Comparison of ENCODE assay signal across 8 cellular contexts in the genomic region with DNA sequence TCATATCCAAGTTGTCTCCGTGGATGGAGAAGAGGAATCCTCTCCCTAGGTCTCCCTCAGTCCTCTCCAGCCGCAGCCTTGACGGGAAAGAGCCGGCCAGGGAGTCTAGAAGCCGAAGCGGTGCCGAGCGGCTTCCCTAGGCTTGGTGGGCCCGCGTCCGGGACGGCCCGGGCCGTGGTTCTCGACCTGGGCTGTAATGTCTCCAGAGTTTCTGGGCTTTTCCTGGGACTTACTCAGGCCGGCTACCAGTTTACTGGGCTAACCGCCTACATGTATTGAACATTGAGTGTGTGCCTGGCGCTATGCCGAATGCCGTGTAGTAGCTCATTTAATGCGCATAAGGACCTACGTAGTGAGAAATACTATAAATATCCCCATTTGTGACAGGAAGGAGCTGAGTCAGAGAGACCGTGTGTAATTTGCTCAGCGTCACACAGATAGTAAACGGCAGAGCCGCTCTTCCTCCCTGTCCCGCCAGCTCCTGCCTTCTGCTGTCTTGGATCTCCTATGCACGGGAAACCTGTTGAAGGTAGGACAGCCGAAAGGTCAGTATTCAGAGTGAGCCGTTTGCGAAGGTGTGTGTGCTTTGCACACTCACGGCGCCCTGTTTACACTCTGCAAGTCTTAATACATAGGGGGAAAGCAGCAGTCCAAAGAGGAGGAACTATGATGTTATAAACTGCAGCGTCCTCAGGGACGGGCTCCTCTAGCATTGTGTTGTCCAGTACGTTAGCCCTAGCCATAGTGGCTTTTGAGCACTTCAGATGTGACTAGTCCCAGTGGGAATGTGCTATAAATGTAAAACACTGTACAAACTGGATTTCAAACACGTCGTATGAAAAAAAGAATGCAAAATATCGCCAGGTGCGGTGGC. TPM values are rescaled to one million over a fixed set of nuclear protein-coding genes. Genes with fewer than 3 reads are reported as not detected.
DNase-seq lines count a peak whose midpoint lies in the region; ATAC-seq lines count a peak whose summit lies in the region.

No MANE protein-coding gene starts in this region.

- POLR2A ChIA-PET in activated CD4-positive, alpha-beta T cell treated with anti-CD3 and anti-CD28 coated beads for 36 hours (lab: Charles Lee) = interaction anchor here (0.7 to 1.9 kb wide), 7 partner anchors 19 to 127 kb away, joined by 3 to 16 read pairs (median 6); a partner anchor contains a TSS

- no peaks in the 10 kb centered on the region for H3K9me3 Mint-ChIP-seq in activated CD4-positive, alpha-beta T cell treated with anti-CD3 and anti-CD28 coated beads for 36 hours (ENCODE audit: low read depth)

- ATAC-seq in GM18868 (IDR thresholded peaks at IDR 0.05; ENCODE audit: unreplicated experiment) (peak; percentile 58), HG03103 (IDR thresholded peaks at IDR 0.05; ENCODE audit: low read depth, unreplicated experiment) (peak; percentile 40)
- peak; percentile 79 for ATAC-seq in activated CD4-positive, alpha-beta T cell treated with anti-CD3 and anti-CD28 coated beads for 36 hours

- peaks cover 20% of the 10 kb centered on the region for H3K36me3 Mint-ChIP-seq in activated CD4-positive, alpha-beta T cell treated with anti-CD3 and anti-CD28 coated beads for 36 hours (ENCODE audit: low read depth)

- DNase-seq in AG08395 (ENCODE audit: low spot score) (peak; percentile 85), NCI-H2227 (lab: John Stamatoyannopoulos, UW; ENCODE audit: unreplicated experiment) (peak; percentile 67), dermis microvascular lymphatic vessel endothelial cell (ENCODE audit: low read depth in 2 of 2) (peak; percentile 84 to 92), medulla oblongata (ENCODE audit: extremely low spot score) (peak; percentile 45)
- peak; percentile 89 for DNase-seq in activated CD4-positive, alpha-beta T cell treated with anti-CD3 and anti-CD28 coated beads for 36 hours
- DNase-seq in stimulated activated CD4-positive, alpha-beta T cell treated with anti-CD3 and anti-CD28 coated beads, TNF-alpha, amount 100 ng/mL, for 48 hours (ENCODE audit: low read depth in 3 of 3) = peak; percentile 47 to 61 (median 55)

- H3K4me3 Mint-ChIP-seq in activated CD4-positive, alpha-beta T cell treated with anti-CD3 and anti-CD28 coated beads for 36 hours = peak overlapping the region; percentile 89

- CTCF ChIA-PET in activated CD4-positive, alpha-beta T cell treated with anti-CD3 and anti-CD28 coated beads for 36 hours (lab: Charles Lee) = interaction anchor here (0.6 to 1.1 kb wide), 6 partner anchors 11 to 72 kb away, joined by 3 to 5 read pairs (median 4); a partner anchor contains a TSS

- peaks cover 21% of the 10 kb centered on the region for H3K4me1 Mint-ChIP-seq in activated CD4-positive, alpha-beta T cell treated with anti-CD3 and anti-CD28 coated beads for 36 hours

- intact Hi-C loops in activated CD4-positive, alpha-beta T cell treated with anti-CD3 and anti-CD28 coated beads for 36 hours (cut with DNase I, micrococcal nuclease) = loop anchor here (1.0 to 2.0 kb wide), 14 partner anchors 22 to 353 kb away; a partner anchor contains a TSS

- no peaks in the 10 kb centered on the region for H3K27me3 Mint-ChIP-seq in activated CD4-positive, alpha-beta T cell treated with anti-CD3 and anti-CD28 coated beads for 36 hours

- peak overlapping the region; percentile 98 for H3K27ac Mint-ChIP-seq in activated CD4-positive, alpha-beta T cell treated with anti-CD3 and anti-CD28 coated beads for 36 hours

RNA-seq across cellular contexts. Expression of a gene that starts 0.7 kb away (rescaled TPM):
- 100 to 1,000 TPM; 142 to 165 TPM for total RNA-seq in activated CD4-positive, alpha-beta T cell treated with anti-CD3 and anti-CD28 coated beads for 36 hours
- total RNA-seq in dermis microvascular lymphatic vessel endothelial cell = 10.9 and 22.2 TPM in 2 replicates

RNA-seq across cellular contexts. Expression of a gene that starts 14.4 kb away (rescaled TPM):
- 10 to 100 TPM; 17.6 to 21.4 TPM for total RNA-seq in activated CD4-positive, alpha-beta T cell treated with anti-CD3 and anti-CD28 coated beads for 36 hours
- total RNA-seq in dermis microvascular lymphatic vessel endothelial cell = 2.1 and 2.8 TPM in 2 replicates

RNA-seq across cellular contexts. Expression of a gene that starts 22.9 kb away (rescaled TPM):
- total RNA-seq in activated CD4-positive, alpha-beta T cell treated with anti-CD3 and anti-CD28 coated beads for 36 hours = 100 to 1,000 TPM; 131 to 133 TPM
- total RNA-seq in dermis microvascular lymphatic vessel endothelial cell = 30.7 and 31.7 TPM in 2 replicates

RNA-seq across cellular contexts. Expression of a gene that starts 28.2 kb away (rescaled TPM):
- 10 to 100 TPM; 38.7 to 41.4 TPM for total RNA-seq in activated CD4-positive, alpha-beta T cell treated with anti-CD3 and anti-CD28 coated beads for 36 hours
- 44.2 and 56.3 TPM in 2 replicates for total RNA-seq in dermis microvascular lymphatic vessel endothelial cell

RNA-seq across cellular contexts. Expression of a gene that starts 45.4 kb away (rescaled TPM):
- 100 to 1,000 TPM; 138 to 152 TPM for total RNA-seq in activated CD4-positive, alpha-beta T cell treated with anti-CD3 and anti-CD28 coated beads for 36 hours
- 135 and 142 TPM in 2 replicates for total RNA-seq in dermis microvascular lymphatic vessel endothelial cell

Comparison
In these comparisons a context has a peak if more than half of its experiments do, and no peak if none do; other contexts are left out.
1. Peak in every context shown above with its lines: DNase-seq and ATAC-seq.